ENCODE assay signal across 9 cellular contexts in the genomic region with DNA sequence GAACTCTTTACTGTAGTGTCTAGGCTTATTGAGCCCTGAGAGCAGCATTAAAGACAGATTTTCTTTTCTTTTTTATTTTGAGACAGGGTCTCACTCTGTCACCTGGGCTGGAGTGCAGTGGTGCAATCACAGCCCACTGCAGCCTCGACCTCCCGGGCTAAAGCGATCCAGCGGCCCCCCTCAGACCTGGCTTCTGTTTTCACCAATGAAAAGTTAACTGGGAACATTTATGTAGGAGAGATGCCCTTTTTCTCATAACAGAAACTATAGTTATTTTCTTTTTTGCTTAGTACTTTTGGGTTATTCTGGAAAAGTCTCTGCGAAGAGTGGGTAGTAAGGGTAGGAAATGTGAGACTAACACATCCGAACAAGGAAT. TPM values are rescaled to one million over a fixed set of nuclear protein-coding genes. Genes with fewer than 3 reads are reported as not detected.
DNase-seq lines count a peak whose midpoint lies in the region; ATAC-seq and TF ChIP-seq lines count a peak whose summit lies in the region.
"Had no signal": no experiment of that assay in that cellular context is flagged by ENCODE, and none has a peak within 500 bp of the region (broad histone marks: within the 10 kb centered on the region; RNA-seq: fewer than 3 reads in every experiment).

No MANE protein-coding gene starts in this region.

- H3K36me3 ChIP-seq in DND-41 (ENCODE audit: insufficient read depth, low read length) (peaks cover 10% of the 10 kb centered on the region), SU-DHL-6 (ENCODE audit: low read length) (no peaks in the 10 kb centered on the region), esophagus squamous epithelium (peaks cover 0 to 5% (median under 1%) of the 10 kb centered on the region in 3 donors)

- WGBS in esophagus squamous epithelium, 2 donors: 78 to 84% methylated on average over 6 of the region's 6 CpGs

- TF ChIP-seq POLR2A in esophagus squamous epithelium (IDR thresholded peaks at IDR 0.05): no peak

- H3K27ac ChIP-seq in DND-41 (ENCODE audit: low read length) (no peak overlapping the region; the same call in 1 of the 2 replicates), SU-DHL-6 (ENCODE audit: low read depth, low read length) (peak overlapping the region; percentile 4), esophagus squamous epithelium (peak overlapping the region; percentile 91 to 100 (median 98))

- intact Hi-C loops in esophagus squamous epithelium (cut with DNase I): no loop called here

- H3K9me3 ChIP-seq in DND-41 (ENCODE audit: insufficient read depth, low read length, severe bottlenecking): no peaks in the 10 kb centered on the region
- no peaks in the 10 kb centered on the region for H3K9me3 ChIP-seq in SU-DHL-6 (ENCODE audit: insufficient read depth, low read length)
- H3K9me3 ChIP-seq in esophagus squamous epithelium: no peaks in the 10 kb centered on the region

- peaks cover 7% of the 10 kb centered on the region for H3K36me3 Mint-ChIP-seq in progenitor cell of endocrine pancreas (ENCODE audit: insufficient read depth)

- H3K4me1 Mint-ChIP-seq in progenitor cell of endocrine pancreas (ENCODE audit: low read depth): peaks cover 25% of the 10 kb centered on the region

- peak overlapping the region; percentile 97; the same call in 1 of the 2 replicates for H3K9ac ChIP-seq in DND-41 (ENCODE audit: low read depth, low read length)
- peak overlapping the region; percentile 86 for H3K9ac ChIP-seq in SU-DHL-6 (ENCODE audit: low read length)

- ATAC-seq in DND-41 (ENCODE audit: insufficient read depth, low read depth): no peak
- no peak for ATAC-seq in GM21786 (IDR thresholded peaks at IDR 0.05; ENCODE audit: unreplicated experiment)
- no peak for ATAC-seq in HG02938 (IDR thresholded peaks at IDR 0.05; ENCODE audit: unreplicated experiment)

- TF ChIP-seq CTCF in DND-41 (IDR thresholded peaks at IDR 0.05; ENCODE audit: borderline replicate concordance, extremely low read depth, low read length, poor library complexity, severe bottlenecking) (no peak), SU-DHL-6 (IDR thresholded peaks at IDR 0.05; ENCODE audit: insufficient read depth, low read length, poor library complexity, severe bottlenecking) (no peak), esophagus squamous epithelium (IDR thresholded peaks at IDR 0.05) (no peak), progenitor cell of endocrine pancreas (IDR thresholded peaks at IDR 0.05; ENCODE audit: unreplicated experiment) (no peak)

- H4K20me1 ChIP-seq in DND-41 (ENCODE audit: insufficient read depth, low read length) (peaks cover 35% of the 10 kb centered on the region), SU-DHL-6 (ENCODE audit: low read depth, low read length) (peaks cover 7% of the 10 kb centered on the region; the same call in 1 of the 2 replicates)

- H3K27me3 ChIP-seq in DND-41 (ENCODE audit: insufficient read depth, low read length, poor library complexity) (no peaks in the 10 kb centered on the region), SU-DHL-6 (ENCODE audit: low read length) (no peaks in the 10 kb centered on the region), esophagus squamous epithelium (no peaks in the 10 kb centered on the region)

- peaks cover 15% of the 10 kb centered on the region for H3F3A ChIP-seq in SU-DHL-6 (ENCODE audit: insufficient read depth)

- H2AFZ ChIP-seq in DND-41 (ENCODE audit: low read depth, low read length): no peak overlapping the region
- H2AFZ ChIP-seq in SU-DHL-6 (ENCODE audit: low read depth, low read length, severe bottlenecking): no peak overlapping the region

- H3K4me3 ChIP-seq in DND-41 (ENCODE audit: low read depth in 1 of 2, low read length in 2 of 2) (peak overlapping the region; percentile 61 to 68; a peak in 3 of 4 replicates), SU-DHL-6 (ENCODE audit: insufficient read depth, low read length, poor library complexity, severe bottlenecking) (peak overlapping the region; percentile 59), esophagus squamous epithelium (peak overlapping the region in 3 of 4 donors; percentile 73 to 94 (median 79))

- H3K27ac Mint-ChIP-seq in progenitor cell of endocrine pancreas: peak overlapping the region; percentile 95

- H3K4me2 ChIP-seq in DND-41 (ENCODE audit: insufficient read depth, low read length) (peak overlapping the region; percentile 96), SU-DHL-6 (ENCODE audit: low read depth, low read length, poor library complexity, severe bottlenecking) (peak overlapping the region; percentile 75)

- H3K9me2 ChIP-seq in SU-DHL-6 (replicated peaks; ENCODE audit: insufficient read depth, low read length): no peaks in the 10 kb centered on the region

- peaks cover 82% of the 10 kb centered on the region for H3K79me2 ChIP-seq in DND-41 (ENCODE audit: insufficient read depth, low read length)
- peaks cover 58% of the 10 kb centered on the region for H3K79me2 ChIP-seq in SU-DHL-6 (ENCODE audit: insufficient read depth, low read length)

- DNase-seq in DND-41 (no peak), esophagus squamous epithelium (lab: John Stamatoyannopoulos, UW) (no peak), progenitor cell of endocrine pancreas (ENCODE audit: low spot score, unreplicated experiment) (no peak), hepatic stellate cell (ENCODE audit: low spot score) (no peak), NCI-H345 treated with DMSO at 0.1 percent for 48 hours (lab: John Stamatoyannopoulos, UW; ENCODE audit: unreplicated experiment) (no peak)
- DNase-seq: activated CD8-positive, alpha-beta memory T cell treated with anti-CD3 and anti-CD28 coated beads, Interleukin-2, amount 50 U/mL, for 48 hours had no signal

- H3K4me1 ChIP-seq in DND-41 (ENCODE audit: insufficient read depth, low read length) (peaks cover 45% of the 10 kb centered on the region), esophagus squamous epithelium (peaks cover 18 to 57% (median 26%) of the 10 kb centered on the region in 3 donors)

- H3K4me3 Mint-ChIP-seq in progenitor cell of endocrine pancreas (ENCODE audit: low read depth): peak overlapping the region; percentile 82

- no peaks in the 10 kb centered on the region for H3K27me3 Mint-ChIP-seq in progenitor cell of endocrine pancreas

- no peaks in the 10 kb centered on the region for H3K9me3 Mint-ChIP-seq in progenitor cell of endocrine pancreas (ENCODE audit: low read depth)

RNA-seq across cellular contexts. Expression of a gene that starts 1.5 kb away (rescaled TPM):
- total RNA-seq in esophagus squamous epithelium (10 to 100 TPM; 14.2 to 38.0 (median 24.4) TPM), progenitor cell of endocrine pancreas (44.1 and 46.2 TPM in 2 replicates)

RNA-seq across cellular contexts. Expression of a gene that starts 10.1 kb away (rescaled TPM):
- 10 to 100 TPM; 18.3 to 43.7 (median 21.2) TPM for total RNA-seq in esophagus squamous epithelium
- 21.6 and 23.5 TPM in 2 replicates for total RNA-seq in progenitor cell of endocrine pancreas
